In genomic region chr11:13280323-13280722, GRCh38 we compare ENCODE assay signal across 2 cellular contexts.
TF ChIP-seq lines count a peak whose summit lies in the region.

No MANE protein-coding gene starts in this region.

TF ChIP-seq in IMR-90, 13 proteins besides CTCF, POLR2A, EP300 and RAD21:
- TF ChIP-seq CEBPB (IDR thresholded peaks at IDR 0.05; ENCODE audit: low read depth, low read length) (peak; percentile 54), ELK1 (IDR thresholded peaks at IDR 0.05; ENCODE audit: borderline replicate concordance, low read depth, low read length) (no peak)
TF ChIP-seq in IMR-90: peak in this region for 1.

TF ChIP-seq in K562, 482 proteins besides CTCF, POLR2A, EP300 and RAD21:
- TF ChIP-seq KDM1A (IDR thresholded peaks at IDR 0.05) (peak; percentile 22 to 58; a peak in 3 of 4 replicates), CEBPG (CRISPR knock-in tag; IDR thresholded peaks at IDR 0.05) (no peak), CEBPG (tag; conservative IDR thresholded peaks at IDR 0.05 in 1 of 2, IDR thresholded peaks at IDR 0.05 in 1 of 2) (peak in 1 of 2 experiments; percentile 33; a peak in 1 of 4 replicates), ATF3 (IDR thresholded peaks at IDR 0.05) (peak; percentile 42), ATF3 (CRISPR knock-in tag; conservative IDR thresholded peaks at IDR 0.05) (no peak), CBX5 (IDR thresholded peaks at IDR 0.05; ENCODE audit: borderline replicate concordance, low read depth) (no peak), PHTF2 (CRISPR knock-in tag; IDR thresholded peaks at IDR 0.05) (no peak)
